ENCODE assay signal across 1 cellular context in the genomic region with DNA sequence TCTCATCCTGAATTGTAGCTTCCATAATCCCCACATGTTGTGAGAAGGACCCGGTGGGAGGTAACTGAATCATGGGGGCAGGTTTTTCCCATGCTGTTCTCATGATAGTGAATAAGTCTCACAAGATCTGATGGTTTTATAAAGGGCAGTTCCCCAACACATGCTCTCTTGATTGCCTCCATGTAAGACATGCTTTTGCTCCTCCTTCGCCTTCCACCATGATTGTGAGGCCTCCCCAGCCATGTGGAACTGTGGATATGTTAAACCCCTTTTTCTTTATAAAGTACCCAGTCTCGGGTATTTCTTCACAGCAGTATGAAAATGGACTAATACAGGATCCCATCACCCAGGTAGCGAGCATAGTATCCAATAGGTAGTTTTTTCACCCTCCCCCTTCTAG. TPM values are rescaled to one million over a fixed set of nuclear protein-coding genes. Genes with fewer than 3 reads are reported as not detected.
"Had no signal": no experiment of that assay in that cellular context is flagged by ENCODE, and none has a peak within 500 bp of the region (broad histone marks: within the 10 kb centered on the region; RNA-seq: fewer than 3 reads in every experiment).

No MANE protein-coding gene starts in this region.

RNA-seq across cellular contexts. Expression of a gene that starts 43.2 kb away (rescaled TPM):
- total RNA-seq: G401 had no signal
